ENCODE assay signal across 1 cellular context in the genomic region with DNA sequence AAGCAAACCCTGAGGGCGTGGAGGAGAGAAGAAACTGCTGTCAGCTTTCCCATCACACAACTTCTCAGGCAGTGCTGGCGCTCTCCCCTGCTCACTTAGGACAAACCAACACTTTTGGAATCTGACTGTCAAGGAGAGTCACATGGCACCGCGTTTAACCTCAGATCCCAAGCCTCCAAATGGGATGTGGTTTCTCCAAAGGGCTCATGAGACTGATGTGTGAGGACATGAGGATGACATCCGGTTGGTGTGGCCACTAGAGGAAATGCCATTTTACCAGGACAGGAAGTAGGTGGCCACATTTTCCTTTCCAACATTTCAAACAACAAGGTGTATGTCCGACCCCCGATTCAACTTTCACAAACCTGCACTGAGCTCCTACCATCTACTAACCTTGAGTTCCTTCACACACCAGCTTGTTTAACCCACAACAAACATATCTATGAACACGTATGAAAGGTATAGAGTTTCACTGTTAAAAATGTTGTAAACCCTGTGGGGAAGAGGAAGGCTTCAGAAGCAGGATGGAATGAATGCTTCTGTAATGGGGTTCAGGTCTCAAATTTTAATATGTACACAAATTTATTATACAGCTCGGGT.
A peak's percentile ranks its signal among the peaks of the same experiment; 100 is the strongest.
TF ChIP-seq lines count a peak whose summit lies in the region.

No MANE protein-coding gene starts in this region.

TF ChIP-seq in K562, 482 proteins besides CTCF, POLR2A, EP300 and RAD21:
- TF ChIP-seq GABPA (tag; conservative IDR thresholded peaks at IDR 0.05; ENCODE audit: low read depth) (peak; percentile 65), HNRNPL (IDR thresholded peaks at IDR 0.05; ENCODE audit: low read depth, low read length) (no peak), SAP30 (IDR thresholded peaks at IDR 0.05; ENCODE audit: borderline replicate concordance, insufficient read depth, low read depth, low read length, poor library complexity, severe bottlenecking) (no peak), ZNF696 (CRISPR knock-in tag; conservative IDR thresholded peaks at IDR 0.05) (no peak)
- TF ChIP-seq, protein P1, sequence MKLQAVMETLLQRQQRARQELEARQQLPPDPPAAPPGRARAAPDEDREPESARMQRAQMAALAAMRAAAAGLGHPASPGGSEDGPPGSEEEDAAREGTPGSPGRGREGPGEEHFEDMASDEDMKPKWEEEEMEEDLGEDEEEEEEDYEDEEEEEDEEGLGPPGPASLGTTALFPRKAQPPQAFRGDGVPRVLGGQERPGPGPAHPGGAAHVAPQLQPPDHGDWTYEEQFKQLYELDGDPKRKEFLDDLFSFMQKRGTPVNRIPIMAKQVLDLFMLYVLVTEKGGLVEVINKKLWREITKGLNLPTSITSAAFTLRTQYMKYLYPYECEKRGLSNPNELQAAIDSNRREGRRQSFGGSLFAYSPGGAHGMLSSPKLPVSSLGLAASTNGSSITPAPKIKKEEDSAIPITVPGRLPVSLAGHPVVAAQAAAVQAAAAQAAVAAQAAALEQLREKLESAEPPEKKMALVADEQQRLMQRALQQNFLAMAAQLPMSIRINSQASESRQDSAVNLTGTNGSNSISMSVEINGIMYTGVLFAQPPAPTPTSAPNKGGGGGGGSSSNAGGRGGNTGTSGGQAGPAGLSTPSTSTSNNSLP (IDR thresholded peaks at IDR 0.05; ENCODE audit: borderline replicate concordance, low read depth, low read length): no peak
- TF ChIP-seq, protein P2, sequence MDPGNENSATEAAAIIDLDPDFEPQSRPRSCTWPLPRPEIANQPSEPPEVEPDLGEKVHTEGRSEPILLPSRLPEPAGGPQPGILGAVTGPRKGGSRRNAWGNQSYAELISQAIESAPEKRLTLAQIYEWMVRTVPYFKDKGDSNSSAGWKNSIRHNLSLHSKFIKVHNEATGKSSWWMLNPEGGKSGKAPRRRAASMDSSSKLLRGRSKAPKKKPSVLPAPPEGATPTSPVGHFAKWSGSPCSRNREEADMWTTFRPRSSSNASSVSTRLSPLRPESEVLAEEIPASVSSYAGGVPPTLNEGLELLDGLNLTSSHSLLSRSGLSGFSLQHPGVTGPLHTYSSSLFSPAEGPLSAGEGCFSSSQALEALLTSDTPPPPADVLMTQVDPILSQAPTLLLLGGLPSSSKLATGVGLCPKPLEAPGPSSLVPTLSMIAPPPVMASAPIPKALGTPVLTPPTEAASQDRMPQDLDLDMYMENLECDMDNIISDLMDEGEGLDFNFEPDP (CRISPR knock-in tag; IDR thresholded peaks at IDR 0.05): no peak
- TF ChIP-seq, protein P3, sequence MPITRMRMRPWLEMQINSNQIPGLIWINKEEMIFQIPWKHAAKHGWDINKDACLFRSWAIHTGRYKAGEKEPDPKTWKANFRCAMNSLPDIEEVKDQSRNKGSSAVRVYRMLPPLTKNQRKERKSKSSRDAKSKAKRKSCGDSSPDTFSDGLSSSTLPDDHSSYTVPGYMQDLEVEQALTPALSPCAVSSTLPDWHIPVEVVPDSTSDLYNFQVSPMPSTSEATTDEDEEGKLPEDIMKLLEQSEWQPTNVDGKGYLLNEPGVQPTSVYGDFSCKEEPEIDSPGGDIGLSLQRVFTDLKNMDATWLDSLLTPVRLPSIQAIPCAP (CRISPR knock-in tag; IDR thresholded peaks at IDR 0.05; ENCODE audit: borderline replicate concordance): no peak
